Comparison of ENCODE assay signal across 24 cellular contexts in genomic region chr2:150136901-150137300, GRCh38.
"Had no signal": no experiment of that assay in that cellular context is flagged by ENCODE, and none has a peak within 500 bp of the region (broad histone marks: within the 10 kb centered on the region; RNA-seq: fewer than 3 reads in every experiment).

No MANE protein-coding gene starts in this region.

- DNase-seq: activated CD4-positive, alpha-beta memory T cell treated with anti-CD3 and anti-CD28 coated beads for 36 hours; activated CD4-positive, alpha-beta T cell treated with anti-CD3 and anti-CD28 coated beads for 48 hours; activated CD4-positive, CD25-positive, alpha-beta regulatory T cell; activated effector memory CD4-positive, alpha-beta T cell treated with Interleukin-2 at 50 U/mL for 16 hours; activated naive CD4-positive, alpha-beta T cell treated with anti-CD3 and anti-CD28 coated beads for 36 hours; activated naive CD8-positive, alpha-beta T cell treated with anti-CD3 and anti-CD28 coated beads, Interleukin-2, amount 10 ng/mL, durations not matched to agents 7 days and 5 days; activated T-cell treated with anti-CD3 and anti-CD28 coated beads, Interleukin-2, amount 50 U/mL, for 48 hours; body of pancreas; caudate nucleus; dorsolateral prefrontal cortex; effector memory CD8-positive, alpha-beta T cell; kidney; lower lobe of right lung; mesendoderm; naive B cell; occipital lobe; posterior cingulate gyrus; sigmoid colon; spleen; stimulated activated CD4-positive, alpha-beta T cell treated with anti-CD3 and anti-CD28 coated beads, Interleukin-4, amount 100 ng/mL, for 24 hours; tibial artery had no signal

- H3K9me3 ChIP-seq: body of pancreas, lower lobe of right lung, sigmoid colon, tibial artery had no signal

- H3K4me1 ChIP-seq: lower lobe of right lung, spleen, tibial artery had no signal

- FAIRE-seq: endothelial cell of umbilical vein, kidney, urothelium cell line had no signal

- ATAC-seq: body of pancreas; effector memory CD8-positive, alpha-beta T cell; left lobe of liver; lower lobe of right lung had no signal

- H3K27ac ChIP-seq: body of pancreas, dorsolateral prefrontal cortex, lower lobe of right lung, sigmoid colon, spleen, tibial artery had no signal

- H3K36me3 ChIP-seq: lower lobe of right lung, sigmoid colon, spleen, tibial artery had no signal

- H3K27me3 ChIP-seq: body of pancreas, sigmoid colon, spleen, tibial artery had no signal

- H3K4me3 ChIP-seq: body of pancreas, dorsolateral prefrontal cortex, lower lobe of right lung, sigmoid colon, spleen, tibial artery had no signal
